Comparison of ENCODE assay signal across 1 cellular context in the genomic region with DNA sequence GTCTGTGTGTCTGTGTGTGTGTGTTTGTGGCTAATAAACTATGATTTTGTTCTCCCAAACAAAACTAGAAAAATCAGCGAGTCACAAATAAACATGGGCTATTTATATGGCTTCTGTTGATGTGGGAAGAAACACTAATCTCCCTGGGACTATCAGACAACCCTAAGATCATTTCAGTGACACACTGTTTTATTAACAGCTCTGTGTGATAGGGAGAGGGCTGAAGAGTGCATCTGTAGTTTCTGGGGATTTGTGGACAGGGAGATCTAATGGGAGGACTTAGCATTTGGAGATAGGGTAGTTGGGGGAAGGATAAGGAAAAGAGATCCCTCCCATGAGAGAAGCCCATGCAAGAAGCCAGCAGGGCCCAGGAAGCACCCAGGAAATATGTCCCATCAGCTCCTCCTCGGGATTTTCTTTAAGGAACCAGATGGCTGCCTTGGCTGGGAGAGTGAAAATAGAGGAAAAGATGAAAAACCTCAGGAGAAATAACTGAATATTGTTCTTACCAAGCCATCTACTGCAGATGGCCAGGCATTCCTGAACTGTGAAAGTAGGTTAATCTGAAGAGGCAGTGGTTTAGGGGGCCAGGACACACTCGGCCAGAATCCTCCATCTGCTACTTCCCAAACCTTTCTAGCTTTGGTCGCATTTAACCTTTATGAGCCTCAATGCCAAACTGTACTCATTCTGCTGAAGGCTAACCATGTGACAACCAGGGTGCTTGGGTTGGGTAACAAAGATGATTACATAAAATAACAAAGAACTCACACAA.
TF ChIP-seq lines count a peak whose summit lies in the region.

No MANE protein-coding gene starts in this region.

TF ChIP-seq in H1, 55 proteins besides CTCF, POLR2A, EP300 and RAD21 (continued from another document):
- no peak for TF ChIP-seq SP1 (IDR thresholded peaks at IDR 0.05; ENCODE audit: low read depth, low read length)
- no peak for TF ChIP-seq USF2 (IDR thresholded peaks at IDR 0.05; ENCODE audit: low read length)
- no peak for TF ChIP-seq TAF7 (optimal IDR thresholded peaks at IDR 0.05; ENCODE audit: borderline replicate concordance, low read depth, low read length)
- no peak for TF ChIP-seq CBX8 (IDR thresholded peaks at IDR 0.05; ENCODE audit: borderline replicate concordance, low read depth, low read length)
- TF ChIP-seq CTBP2 (IDR thresholded peaks at IDR 0.05; ENCODE audit: borderline replicate concordance, insufficient read depth, insufficient read length, low read length) = no peak
- no peak for TF ChIP-seq KDM1A (IDR thresholded peaks at IDR 0.05; ENCODE audit: borderline replicate concordance, low read length)
- no peak for TF ChIP-seq KDM5A (IDR thresholded peaks at IDR 0.05; ENCODE audit: low read length)
- TF ChIP-seq SIX5 (IDR thresholded peaks at IDR 0.05; ENCODE audit: low read depth, low read length) = no peak
